In genomic region chr19:33811246-33811645, GRCh38 we compare ENCODE assay signal across 26 cellular contexts. TPM values are rescaled to one million over a fixed set of nuclear protein-coding genes. Genes with fewer than 3 reads are reported as not detected.
"Had no signal": no experiment of that assay in that cellular context is flagged by ENCODE, and none has a peak within 500 bp of the region (broad histone marks: within the 10 kb centered on the region; RNA-seq: fewer than 3 reads in every experiment).

No MANE protein-coding gene starts in this region.

- H3K27ac ChIP-seq: brain microvascular endothelial cell, cardiac muscle cell, KMS-11, Peyer's patch, SJSA1 had no signal

- H3K9me3 ChIP-seq: Peyer's patch, SJSA1 had no signal

- H3K27me3 ChIP-seq: brain microvascular endothelial cell, cardiac muscle cell, Peyer's patch, SJSA1 had no signal

- H3K4me1 ChIP-seq: SJSA1 had no signal

- ATAC-seq: activated CD8-positive, alpha-beta T cell treated with anti-CD3 and anti-CD28 coated beads, Interleukin-2, amount 10 ng/mL, durations not matched to agents 7 days and 5 days; T-helper 17 cell; WTC11 had no signal

- H3K36me3 ChIP-seq: SJSA1 had no signal

- DNase-seq: activated CD4-positive, alpha-beta T cell treated with anti-CD3 and anti-CD28 coated beads for 48 hours; activated CD4-positive, alpha-beta T cell treated with anti-CD3 and anti-CD28 coated beads, Interleukin-2, amount 50 U/mL, for 4 hours; activated CD4-positive, CD25-positive, alpha-beta regulatory T cell treated with anti-CD3 and anti-CD28 coated beads, Interleukin-2, amount 50 U/mL, for 72 hours; activated CD8-positive, alpha-beta memory T cell treated with anti-CD3 and anti-CD28 coated beads, Interleukin-2, amount 50 U/mL, for 48 hours; activated CD8-positive, alpha-beta T cell treated with anti-CD3 and anti-CD28 coated beads, Interleukin-2, amount 10 ng/mL, durations not matched to agents 7 days and 5 days; activated gamma-delta T cell; activated naive CD4-positive, alpha-beta T cell treated with anti-CD3 and anti-CD28 coated beads for 36 hours; activated T-cell treated with anti-CD3 and anti-CD28 coated beads, Interleukin-2, amount 50 U/mL, for 1 hour; amygdala; brain microvascular endothelial cell; NCI-H1092 treated with DMSO at 0.1 percent for 48 hours; NCI-H1417 treated with DMSO at 0.1 percent for 48 hours; NCI-H1694; NCI-H2081; NCI-H510A treated with DMSO at 0.1 percent for 48 hours; NCI-H69; NK-92 treated with Interleukin-12 subunit alpha and Interleukin-12 subunit beta, amount 100 ng/mL, for 24 hours; Peyer's patch; SHP77; T-helper 17 cell; T-helper 9 cell had no signal

- H3K9ac ChIP-seq: KMS-11 had no signal

- H3K4me3 ChIP-seq: cardiac muscle cell, Peyer's patch, SJSA1 had no signal

- H3K4me2 ChIP-seq: KMS-11 had no signal

RNA-seq across cellular contexts. Expression of gene KCTD15, which starts 14.6 kb away (rescaled TPM):
- polyA plus RNA-seq: IgD-negative memory B cell had no signal
